21 cellular contexts compared by ENCODE assay signal in the genomic region with DNA sequence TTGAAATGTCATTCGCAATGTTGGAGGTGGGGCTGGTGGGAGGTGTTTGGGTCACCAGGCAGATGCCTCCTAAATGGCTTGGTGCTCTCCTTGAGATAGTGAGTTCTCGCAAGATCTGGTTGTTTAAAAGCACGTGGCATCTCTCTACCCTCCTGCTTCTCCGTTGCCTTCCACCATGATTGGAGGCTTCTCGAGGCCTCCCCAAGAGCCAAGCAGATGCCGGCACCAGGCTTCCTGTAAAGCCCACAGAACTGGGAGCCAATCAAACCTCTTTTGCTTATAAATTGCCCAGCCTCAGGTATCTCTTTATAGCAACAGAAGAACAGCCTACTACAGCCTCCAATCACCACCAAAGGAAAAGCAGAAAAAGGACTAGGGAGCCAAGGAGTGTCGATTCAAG.
DNase-seq lines count a peak whose midpoint lies in the region; ATAC-seq and TF ChIP-seq lines count a peak whose summit lies in the region.
"Had no signal": no experiment of that assay in that cellular context is flagged by ENCODE, and none has a peak within 500 bp of the region (broad histone marks: within the 10 kb centered on the region; RNA-seq: fewer than 3 reads in every experiment).

No MANE protein-coding gene starts in this region.

- no peaks in the 10 kb centered on the region for H3K9me3 ChIP-seq in CD8-positive, alpha-beta memory T cell (ENCODE audit: low read length)
- H3K9me3 ChIP-seq in tibial artery: no peaks in the 10 kb centered on the region
- H3K9me3 ChIP-seq: BE2C, esophagus squamous epithelium, HAP-1, mucosa of descending colon had no signal

- ATAC-seq in HG02610 (IDR thresholded peaks at IDR 0.05; ENCODE audit: unreplicated experiment): no peak
- ATAC-seq: sciatic nerve; stimulated activated memory B cell treated with anti-CD40 and anti-IgM and Interleukin-4, amounts not matched to agents 10 μg/mL and 1 μg/mL and 100 μg/mL, for 72 hours had no signal

- H3K27me3 ChIP-seq in CD8-positive, alpha-beta memory T cell (ENCODE audit: insufficient read depth, low read length, poor library complexity, severe bottlenecking): no peaks in the 10 kb centered on the region
- H3K27me3 ChIP-seq in tibial artery: no peaks in the 10 kb centered on the region
- H3K27me3 ChIP-seq: BE2C, esophagus squamous epithelium had no signal

- no peaks in the 10 kb centered on the region for H3K36me3 ChIP-seq in CD8-positive, alpha-beta memory T cell (ENCODE audit: insufficient read depth, low read length)
- H3K36me3 ChIP-seq in tibial artery: peaks cover 0 to 3% (median 0%) of the 10 kb centered on the region in 3 donors
- H3K36me3 ChIP-seq: BE2C, HAP-1 had no signal

- H3K4me3 Mint-ChIP-seq in CD14-positive monocyte: no peak overlapping the region
- H3K4me3 Mint-ChIP-seq in CD8-positive, alpha-beta memory T cell: no peak overlapping the region
- H3K4me3 Mint-ChIP-seq in nephron progenitor cell: no peak overlapping the region
- H3K4me3 Mint-ChIP-seq: stimulated activated memory B cell treated with anti-CD40 and anti-IgM and Interleukin-4, amounts not matched to agents 10 μg/mL and 1 μg/mL and 100 μg/mL, for 72 hours had no signal

- no peak for TF ChIP-seq CTCF in CD14-positive monocyte (IDR thresholded peaks at IDR 0.05)
- no peak for TF ChIP-seq CTCF in nephron progenitor cell (IDR thresholded peaks at IDR 0.05)
- no peak for TF ChIP-seq CTCF in tibial artery (IDR thresholded peaks at IDR 0.05)

- H3K9me3 Mint-ChIP-seq in CD14-positive monocyte (peaks cover 0 to 8% (median 0%) of the 10 kb centered on the region in 7 donors), nephron progenitor cell (peaks cover 17% of the 10 kb centered on the region)
- H3K9me3 Mint-ChIP-seq in CD8-positive, alpha-beta memory T cell: peaks cover 0 to 7% (median 0%) of the 10 kb centered on the region in 5 donors

- CTCF ChIA-PET in CD8-positive, alpha-beta memory T cell (lab: Charles Lee): no interaction called here

- POLR2A ChIA-PET in CD8-positive, alpha-beta memory T cell (lab: Charles Lee): no interaction called here

- H3K27me3 Mint-ChIP-seq in CD14-positive monocyte (ENCODE audit: low read depth in 3 of 3): peaks cover 0 to 4% (median 3%) of the 10 kb centered on the region in 3 donors
- H3K27me3 Mint-ChIP-seq in CD8-positive, alpha-beta memory T cell: peaks cover 1 to 3% of the 10 kb centered on the region in 2 donors
- H3K27me3 Mint-ChIP-seq in nephron progenitor cell (ENCODE audit: low read depth, poor library complexity): no peaks in the 10 kb centered on the region

- H3K4me1 Mint-ChIP-seq in CD14-positive monocyte (peaks cover 58% of the 10 kb centered on the region), nephron progenitor cell (peaks cover 12% of the 10 kb centered on the region)
- peaks cover 35 to 52% (median 48%) of the 10 kb centered on the region in 3 donors for H3K4me1 Mint-ChIP-seq in CD8-positive, alpha-beta memory T cell

- no peak overlapping the region for H3K4me3 ChIP-seq in CD8-positive, alpha-beta memory T cell (ENCODE audit: low read length)
- H3K4me3 ChIP-seq in tibial artery: no peak overlapping the region
- H3K4me3 ChIP-seq: esophagus squamous epithelium, HAP-1, mucosa of descending colon, PC-9 had no signal

- H3K4me1 ChIP-seq in CD8-positive, alpha-beta memory T cell (ENCODE audit: insufficient read depth, low read length): peaks cover 29% of the 10 kb centered on the region
- H3K4me1 ChIP-seq in tibial artery: peaks cover 0 to 12% (median 3%) of the 10 kb centered on the region in 4 donors
- H3K4me1 ChIP-seq: BE2C had no signal

- intact Hi-C loops in CD14-positive monocyte (cut with micrococcal nuclease) (no loop called here), tibial artery (cut with DNase I; ENCODE audit: low total_unique reads) (no loop called here)

- H3K36me3 Mint-ChIP-seq in CD14-positive monocyte: peaks cover 0 to 3% of the 10 kb centered on the region in 2 donors
- peaks cover 0 to 9% (median 6%) of the 10 kb centered on the region in 3 donors for H3K36me3 Mint-ChIP-seq in CD8-positive, alpha-beta memory T cell
- peaks cover 86% of the 10 kb centered on the region for H3K36me3 Mint-ChIP-seq in nephron progenitor cell (ENCODE audit: low read depth)

- H3K27ac ChIP-seq in CD8-positive, alpha-beta memory T cell (ENCODE audit: low read depth, low read length): no peak overlapping the region
- H3K27ac ChIP-seq in caudate nucleus (ENCODE audit: low read depth, low read length) (peak overlapping the region; percentile 68), tibial artery (no peak overlapping the region)
- H3K27ac ChIP-seq: PC-9 had no signal

- peak overlapping the region; percentile 84 to 95 (median 92) for H3K27ac Mint-ChIP-seq in CD14-positive monocyte
- peak overlapping the region in 7 of 8 donors; percentile 15 to 91 (median 74) for H3K27ac Mint-ChIP-seq in CD8-positive, alpha-beta memory T cell
- H3K27ac Mint-ChIP-seq in nephron progenitor cell: peak overlapping the region; percentile 47
- H3K27ac Mint-ChIP-seq: stimulated activated memory B cell treated with anti-CD40 and anti-IgM and Interleukin-4, amounts not matched to agents 10 μg/mL and 1 μg/mL and 100 μg/mL, for 72 hours had no signal

- no peak for DNase-seq in CD14-positive monocyte (ENCODE audit: low spot score)
- no peak for DNase-seq in CD8-positive, alpha-beta memory T cell
- no peak for DNase-seq in caudate nucleus (lab: John Stamatoyannopoulos, UW)
- no peak for DNase-seq in nephron progenitor cell
- no peak for DNase-seq in tibial artery
- no peak for DNase-seq in mesenteric fat pad (ENCODE audit: low spot score)
- DNase-seq: activated CD4-positive, CD25-positive, alpha-beta regulatory T cell; activated gamma-delta T cell; amygdala; BE2C; central memory CD4-positive, alpha-beta T cell; effector CD4-positive, alpha-beta T cell; esophagus squamous epithelium; mucosa of descending colon; NCI-H1417 treated with DMSO at 0.1 percent for 48 hours; NCI-H2171 treated with DMSO at 0.1 percent for 48 hours; PC-9 had no signal
